ENCODE assay signal across 11 cellular contexts in the genomic region with DNA sequence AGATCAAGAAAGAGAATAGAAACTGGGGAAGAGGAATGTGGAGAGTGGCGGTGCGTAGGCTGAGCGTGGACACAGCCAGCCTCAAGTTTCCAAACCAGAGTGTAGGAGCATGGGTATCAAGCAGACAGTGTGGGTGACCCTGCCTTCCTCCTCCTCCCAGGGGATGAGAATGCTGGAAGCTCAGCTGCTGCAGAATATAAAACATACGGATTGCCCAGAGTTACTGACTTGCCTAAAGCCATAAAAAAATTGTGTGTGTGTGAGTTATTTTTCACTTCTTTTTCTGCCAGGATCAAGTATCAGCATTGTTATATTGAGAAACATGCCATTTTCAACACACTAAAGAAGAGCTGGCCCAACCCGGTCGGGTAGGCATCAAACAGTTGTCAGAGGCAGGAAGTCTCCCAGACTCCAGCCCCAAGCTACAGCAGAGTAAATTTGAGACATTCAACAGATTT.
DNase-seq lines count a peak whose midpoint lies in the region; ATAC-seq, FAIRE-seq and TF ChIP-seq lines count a peak whose summit lies in the region.
"Had no signal": no experiment of that assay in that cellular context is flagged by ENCODE, and none has a peak within 500 bp of the region (broad histone marks: within the 10 kb centered on the region; RNA-seq: fewer than 3 reads in every experiment).

No MANE protein-coding gene starts in this region.

- H3K4me3 Mint-ChIP-seq in activated naive CD4-positive, alpha-beta T cell treated with anti-CD3 and anti-CD28 coated beads for 36 hours: no peak overlapping the region
- H3K4me3 Mint-ChIP-seq: activated T-cell treated with anti-CD3 and anti-CD28 coated beads, Interleukin-2, amount 50 U/mL, for 24 hours; naive thymus-derived CD8-positive, alpha-beta T cell had no signal

- intact Hi-C loops in sciatic nerve (cut with DNase I): no loop called here
- intact Hi-C loops in activated naive CD4-positive, alpha-beta T cell treated with anti-CD3 and anti-CD28 coated beads for 36 hours (cut with micrococcal nuclease): no loop called here

- no peaks in the 10 kb centered on the region for H3K36me3 ChIP-seq in hepatocyte (replicated peaks; ENCODE audit: insufficient read depth, low read depth)

- no peaks in the 10 kb centered on the region for H3K36me3 Mint-ChIP-seq in activated naive CD4-positive, alpha-beta T cell treated with anti-CD3 and anti-CD28 coated beads for 36 hours (ENCODE audit: low read depth)
- H3K36me3 Mint-ChIP-seq: naive thymus-derived CD8-positive, alpha-beta T cell had no signal

- H3K4me1 ChIP-seq in hepatocyte (ENCODE audit: insufficient read depth): peaks cover 7% of the 10 kb centered on the region

- H3K27me3 ChIP-seq in hepatocyte: no peaks in the 10 kb centered on the region

- 54% methylated on average over 6 of the region's 6 CpGs for WGBS in hepatocyte (ENCODE audit: low lambda C conversion rate, missing lambda C conversion rate)

- no peaks in the 10 kb centered on the region for H3K27me3 Mint-ChIP-seq in activated naive CD4-positive, alpha-beta T cell treated with anti-CD3 and anti-CD28 coated beads for 36 hours (ENCODE audit: low read depth)
- H3K27me3 Mint-ChIP-seq: activated T-cell treated with anti-CD3 and anti-CD28 coated beads, Interleukin-2, amount 50 U/mL, for 24 hours; naive thymus-derived CD8-positive, alpha-beta T cell had no signal

- no peak overlapping the region for H3K27ac Mint-ChIP-seq in activated naive CD4-positive, alpha-beta T cell treated with anti-CD3 and anti-CD28 coated beads for 36 hours
- H3K27ac Mint-ChIP-seq: activated T-cell treated with anti-CD3 and anti-CD28 coated beads, Interleukin-2, amount 50 U/mL, for 24 hours; naive thymus-derived CD8-positive, alpha-beta T cell had no signal

- ATAC-seq in sciatic nerve: peak; percentile 88

- CTCF ChIA-PET in activated naive CD4-positive, alpha-beta T cell treated with anti-CD3 and anti-CD28 coated beads for 36 hours (lab: Charles Lee): no interaction called here

- H3K9me3 ChIP-seq in hepatocyte (ENCODE audit: low read depth): no peaks in the 10 kb centered on the region

- FAIRE-seq in GM19239 (lab: Jason Lieb, UNC): no peak

- peak overlapping the region; percentile 42 for H3K4me2 ChIP-seq in hepatocyte

- H3K27ac ChIP-seq in hepatocyte: peak overlapping the region; percentile 62

- no peaks in the 10 kb centered on the region for H3K9me3 Mint-ChIP-seq in activated naive CD4-positive, alpha-beta T cell treated with anti-CD3 and anti-CD28 coated beads for 36 hours
- H3K9me3 Mint-ChIP-seq: activated T-cell treated with anti-CD3 and anti-CD28 coated beads, Interleukin-2, amount 50 U/mL, for 24 hours; naive thymus-derived CD8-positive, alpha-beta T cell had no signal

- H3K4me1 Mint-ChIP-seq in activated naive CD4-positive, alpha-beta T cell treated with anti-CD3 and anti-CD28 coated beads for 36 hours (ENCODE audit: low read depth): peaks cover 10% of the 10 kb centered on the region

- no peak for TF ChIP-seq CTCF in hepatocyte (IDR thresholded peaks at IDR 0.05; ENCODE audit: poor library complexity)

- no peaks in the 10 kb centered on the region for H3K79me2 ChIP-seq in hepatocyte

- no peaks in the 10 kb centered on the region for H4K20me1 ChIP-seq in hepatocyte (ENCODE audit: insufficient read depth, poor library complexity, severe bottlenecking)

- DNase-seq in GM03348 (ENCODE audit: low spot score): peak; percentile 81
- DNase-seq in UCSD-AML1 (lab: John Stamatoyannopoulos, UW; ENCODE audit: unreplicated experiment): peak; percentile 19
- peak; percentile 36 for DNase-seq in hepatocyte (ENCODE audit: low spot score)
- DNase-seq in sciatic nerve (ENCODE audit: low spot score): peak; percentile 71
- DNase-seq in NCI-H510A (lab: John Stamatoyannopoulos, UW): no peak
- DNase-seq in H4 (ENCODE audit: low spot score): no peak
- no peak for DNase-seq in GM19239 (ENCODE audit: insufficient read length, low spot score)
- DNase-seq in activated naive CD4-positive, alpha-beta T cell treated with anti-CD3 and anti-CD28 coated beads for 36 hours: no peak
- DNase-seq: activated T-cell treated with anti-CD3 and anti-CD28 coated beads, Interleukin-2, amount 50 U/mL, for 24 hours; naive thymus-derived CD8-positive, alpha-beta T cell; NCI-H1930 had no signal

- no peak overlapping the region for H2AFZ ChIP-seq in hepatocyte

- H3K9me2 ChIP-seq in hepatocyte (replicated peaks; ENCODE audit: insufficient read depth): no peaks in the 10 kb centered on the region

- no peak overlapping the region for H3K4me3 ChIP-seq in hepatocyte

Comparison
In these comparisons a context has a peak if more than half of its experiments do, and no peak if none do; other contexts are left out.
1. DNase-seq: peak in GM03348 (single experiment), UCSD-AML1 (single experiment), hepatocyte (single experiment) and sciatic nerve (single experiment); none in NCI-H510A (single experiment), H4 (single experiment), GM19239 (single experiment) and activated naive CD4-positive, alpha-beta T cell treated with anti-CD3 and anti-CD28 coated beads for 36 hours (single experiment).